ENCODE assay signal across 12 cellular contexts in the genomic region with DNA sequence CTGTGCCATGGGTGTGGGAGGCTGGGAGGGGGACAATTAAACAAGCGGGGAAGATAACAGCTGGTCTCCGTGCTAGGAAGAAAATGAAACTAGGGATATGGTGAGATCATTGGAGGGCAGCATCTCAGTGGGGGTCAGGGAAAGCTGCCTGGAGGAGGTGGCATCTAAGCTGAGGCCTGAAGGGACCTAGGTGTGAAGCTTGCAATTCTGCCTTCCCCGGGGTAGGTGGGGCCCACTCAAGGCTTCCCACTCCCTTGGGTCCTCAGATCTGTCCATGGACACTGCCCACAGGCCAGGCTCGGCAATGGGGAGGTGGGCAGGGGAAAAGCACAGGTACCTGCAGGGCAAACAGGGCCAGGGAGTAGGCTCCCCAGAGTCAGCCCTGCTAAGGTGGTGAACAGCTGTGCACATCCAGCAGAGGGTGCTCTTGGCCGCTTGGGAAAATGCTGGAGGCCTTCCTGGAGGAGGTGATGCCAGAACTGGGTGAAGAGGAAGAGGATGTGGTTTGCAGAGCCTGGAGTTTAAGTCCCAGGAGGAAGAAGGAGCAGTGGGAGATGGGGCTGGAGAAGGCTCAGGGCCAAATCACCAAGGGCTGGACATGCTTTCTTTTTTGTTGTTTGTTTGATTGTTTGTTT. TPM values are rescaled to one million over a fixed set of nuclear protein-coding genes. Genes with fewer than 3 reads are reported as not detected.
DNase-seq lines count a peak whose midpoint lies in the region; ATAC-seq and TF ChIP-seq lines count a peak whose summit lies in the region.
"Had no signal": no experiment of that assay in that cellular context is flagged by ENCODE, and none has a peak within 500 bp of the region (broad histone marks: within the 10 kb centered on the region; RNA-seq: fewer than 3 reads in every experiment).

No MANE protein-coding gene starts in this region.

- 70 to 77% methylated on average over 5 of the region's 5 CpGs for WGBS in thyroid gland, 2 donors

- H3K36me3 Mint-ChIP-seq in activated naive CD4-positive, alpha-beta T cell treated with anti-CD3 and anti-CD28 coated beads for 36 hours (ENCODE audit: low read depth) = no peaks in the 10 kb centered on the region

- no peaks in the 10 kb centered on the region for H3K4me1 ChIP-seq in thyroid gland
- H3K4me1 ChIP-seq: pancreas had no signal

- no peaks in the 10 kb centered on the region for H3K9me3 Mint-ChIP-seq in activated naive CD4-positive, alpha-beta T cell treated with anti-CD3 and anti-CD28 coated beads for 36 hours
- H3K9me3 Mint-ChIP-seq in stimulated activated naive CD8-positive, alpha-beta T cell treated with anti-CD3 and anti-CD28 coated beads, Interleukin-15, amount 100 ng/mL, for 72 hours = no peaks in the 10 kb centered on the region

- no peaks in the 10 kb centered on the region for H3K27me3 ChIP-seq in thyroid gland
- H3K27me3 ChIP-seq: pancreas had no signal

- H3K36me3 ChIP-seq in thyroid gland = no peaks in the 10 kb centered on the region
- H3K36me3 ChIP-seq: pancreas had no signal

- H3K9me3 ChIP-seq in thyroid gland = no peaks in the 10 kb centered on the region
- H3K9me3 ChIP-seq: pancreas had no signal

- H3K27me3 Mint-ChIP-seq in activated naive CD4-positive, alpha-beta T cell treated with anti-CD3 and anti-CD28 coated beads for 36 hours (ENCODE audit: low read depth) = no peaks in the 10 kb centered on the region
- H3K27me3 Mint-ChIP-seq in stimulated activated naive CD8-positive, alpha-beta T cell treated with anti-CD3 and anti-CD28 coated beads, Interleukin-15, amount 100 ng/mL, for 72 hours = no peaks in the 10 kb centered on the region

- H3K27ac Mint-ChIP-seq in activated naive CD4-positive, alpha-beta T cell treated with anti-CD3 and anti-CD28 coated beads for 36 hours = no peak overlapping the region
- peak overlapping the region in 1 of 2 donors; percentile 21 for H3K27ac Mint-ChIP-seq in stimulated activated naive CD8-positive, alpha-beta T cell treated with anti-CD3 and anti-CD28 coated beads, Interleukin-15, amount 100 ng/mL, for 72 hours

- intact Hi-C loops in activated naive CD4-positive, alpha-beta T cell treated with anti-CD3 and anti-CD28 coated beads for 36 hours (cut with micrococcal nuclease) = no loop called here
- intact Hi-C loops in thyroid gland (cut with DNase I) = no loop called here

- TF ChIP-seq POLR2A in thyroid gland (IDR thresholded peaks at IDR 0.05) = no peak

- CTCF ChIA-PET in activated naive CD4-positive, alpha-beta T cell treated with anti-CD3 and anti-CD28 coated beads for 36 hours (lab: Charles Lee) = interaction anchor here (0.6 to 2.0 kb wide), 6 partner anchors 29 to 293 kb away, joined by 3 to 8 read pairs (median 4); no protein-coding TSS in a partner anchor

- H3K27ac ChIP-seq in thyroid gland = no peak overlapping the region
- H3K27ac ChIP-seq: C4-2B, pancreas had no signal

- no peak overlapping the region for H3K4me3 Mint-ChIP-seq in activated naive CD4-positive, alpha-beta T cell treated with anti-CD3 and anti-CD28 coated beads for 36 hours
- H3K4me3 Mint-ChIP-seq in stimulated activated naive CD8-positive, alpha-beta T cell treated with anti-CD3 and anti-CD28 coated beads, Interleukin-15, amount 100 ng/mL, for 72 hours = no peak overlapping the region

- peak; percentile 37 for ATAC-seq in stimulated activated naive CD8-positive, alpha-beta T cell treated with anti-CD3 and anti-CD28 coated beads, Interleukin-15, amount 100 ng/mL, for 72 hours
- no peak for ATAC-seq in GM18517 (IDR thresholded peaks at IDR 0.05; ENCODE audit: unreplicated experiment)
- ATAC-seq: pancreas had no signal

- no peak overlapping the region for H3K4me3 ChIP-seq in LNCaP clone FGC (ENCODE audit: low read depth, low read length)
- no peak overlapping the region for H3K4me3 ChIP-seq in cardiac fibroblast (replicated peaks in 1 of 2; ENCODE audit: low read depth in 2 of 2, low read length in 2 of 2)
- H3K4me3 ChIP-seq in thyroid gland (replicated peaks in 1 of 3) = no peak overlapping the region
- H3K4me3 ChIP-seq: pancreas had no signal

- DNase-seq in activated naive CD4-positive, alpha-beta T cell treated with anti-CD3 and anti-CD28 coated beads for 36 hours = peak; percentile 49
- DNase-seq in activated naive CD4-positive, alpha-beta T cell treated with anti-CD3 and anti-CD28 coated beads, Interleukin-2, amount 50 U/mL, for 16 hours = no peak
- DNase-seq in LNCaP clone FGC (ENCODE audit: low read depth) (no peak), cardiac fibroblast (ENCODE audit: low read depth in 2 of 2) (no peak), Ammon's horn (ENCODE audit: low spot score) (no peak), thyroid gland (no peak)
- DNase-seq in stimulated activated naive CD8-positive, alpha-beta T cell treated with anti-CD3 and anti-CD28 coated beads, Interleukin-15, amount 100 ng/mL, for 72 hours = no peak
- DNase-seq: islet precursor cell, NCI-H1436 treated with DMSO at 0.1 percent for 48 hours, pancreas had no signal

- 0 out of 2 replicates have a peak, but pooled peaks have one; percentile 3 for TF ChIP-seq CTCF in LNCaP clone FGC (IDR thresholded peaks at IDR 0.05; ENCODE audit: control insufficient read depth, extremely low read depth, insufficient read depth)
- peak; percentile 14 for TF ChIP-seq CTCF in cardiac fibroblast (IDR thresholded peaks at IDR 0.05; ENCODE audit: low read depth, low read length)
- TF ChIP-seq CTCF in thyroid gland (IDR thresholded peaks at IDR 0.05) = no peak

- H3K4me1 Mint-ChIP-seq in activated naive CD4-positive, alpha-beta T cell treated with anti-CD3 and anti-CD28 coated beads for 36 hours (ENCODE audit: low read depth) = no peaks in the 10 kb centered on the region
- H3K4me1 Mint-ChIP-seq in stimulated activated naive CD8-positive, alpha-beta T cell treated with anti-CD3 and anti-CD28 coated beads, Interleukin-15, amount 100 ng/mL, for 72 hours = peaks cover 5% of the 10 kb centered on the region

RNA-seq across cellular contexts. Expression of a gene that starts 25.7 kb away (rescaled TPM):
- 10 to 100 TPM; 31.2 to 34.1 TPM for total RNA-seq in activated naive CD4-positive, alpha-beta T cell treated with anti-CD3 and anti-CD28 coated beads for 36 hours
- total RNA-seq in thyroid gland = 1 to 10 TPM; 1.2 to 5.3 (median 3.0) TPM

Comparison
In these comparisons a context has a peak if more than half of its experiments do, and no peak if none do; other contexts are left out.
1. CTCF ChIP-seq: peak in LNCaP clone FGC (single experiment) and cardiac fibroblast (single experiment); none in thyroid gland (0 of 6).
2. RNA of a gene that starts 25.7 kb away (total RNA-seq): 31.2 to 34.1 TPM in activated naive CD4-positive, alpha-beta T cell treated with anti-CD3 and anti-CD28 coated beads for 36 hours; 1.2 to 5.3 TPM in thyroid gland; every median in the first group is over 4 times any median in the second.